ENCODE assay signal across 10 cellular contexts in genomic region chr4:86032476-86033022, GRCh38.
DNase-seq lines count a peak whose midpoint lies in the region; ATAC-seq and TF ChIP-seq lines count a peak whose summit lies in the region.
"Had no signal": no experiment of that assay in that cellular context is flagged by ENCODE, and none has a peak within 500 bp of the region (broad histone marks: within the 10 kb centered on the region; RNA-seq: fewer than 3 reads in every experiment).

No MANE protein-coding gene starts in this region.

- H3K27me3 Mint-ChIP-seq in osteocyte (ENCODE audit: unreplicated experiment), result no peaks in the 10 kb centered on the region

- no peaks in the 10 kb centered on the region for H3K9me3 ChIP-seq in BLaER1 treated with 17β-estradiol and CSF1 and Interleukin-3, amounts not matched to agents 10 nM and 100 nM (replicated peaks in 1 of 11)
- H3K9me3 ChIP-seq in esophagus squamous epithelium, result no peaks in the 10 kb centered on the region

- H4K20me1 ChIP-seq in BLaER1 treated with 17β-estradiol and CSF1 and Interleukin-3, amounts not matched to agents 10 nM and 100 nM, result no peaks in the 10 kb centered on the region

- H3K9me3 Mint-ChIP-seq in osteocyte (ENCODE audit: unreplicated experiment), result no peaks in the 10 kb centered on the region

- no peaks in the 10 kb centered on the region for H3K36me3 ChIP-seq in BLaER1 treated with 17β-estradiol and CSF1 and Interleukin-3, amounts not matched to agents 10 nM and 100 nM
- no peaks in the 10 kb centered on the region for H3K36me3 ChIP-seq in esophagus squamous epithelium

- peak; percentile 40 for DNase-seq in RPMI8226
- DNase-seq in esophagus squamous epithelium (lab: John Stamatoyannopoulos, UW), result no peak
- peak; percentile 84 for DNase-seq in osteocyte (ENCODE audit: extremely low spot score, unreplicated experiment)
- DNase-seq in activated T-cell treated with anti-CD3 and anti-CD28 coated beads, Interleukin-2, amount 50 U/mL, for 48 hours, result no peak
- DNase-seq in NCI-H2196 (lab: John Stamatoyannopoulos, UW; ENCODE audit: unreplicated experiment), result no peak
- DNase-seq: activated CD4-positive, alpha-beta T cell treated with anti-CD3 and anti-CD28 coated beads for 4 hours; NCI-H1436 had no signal

- H3K36me3 Mint-ChIP-seq in osteocyte (ENCODE audit: unreplicated experiment), result peaks cover 6% of the 10 kb centered on the region

- ATAC-seq in GM21526 (IDR thresholded peaks at IDR 0.05; ENCODE audit: low FRiP score, unreplicated experiment) (no peak), GM19467 (IDR thresholded peaks at IDR 0.05; ENCODE audit: unreplicated experiment) (no peak)

- peak overlapping the region in 9 of 11 experiments; percentile 57 to 79 (median 67); a peak in 18 of 22 replicates for H3K27ac ChIP-seq in BLaER1 treated with 17β-estradiol and CSF1 and Interleukin-3, amounts not matched to agents 10 nM and 100 nM
- H3K27ac ChIP-seq in esophagus squamous epithelium, result peak overlapping the region; percentile 56 to 83 (median 70)

- peak overlapping the region in 1 of 10 experiments; percentile 24; a peak in 4 of 20 replicates for H3K4me3 ChIP-seq in BLaER1 treated with 17β-estradiol and CSF1 and Interleukin-3, amounts not matched to agents 10 nM and 100 nM
- peak overlapping the region in 1 of 4 donors; percentile 24 for H3K4me3 ChIP-seq in esophagus squamous epithelium

- no peaks in the 10 kb centered on the region for H3K27me3 ChIP-seq in BLaER1 treated with 17β-estradiol and CSF1 and Interleukin-3, amounts not matched to agents 10 nM and 100 nM
- H3K27me3 ChIP-seq in esophagus squamous epithelium, result no peaks in the 10 kb centered on the region

- no peak for TF ChIP-seq POLR2A in esophagus squamous epithelium (IDR thresholded peaks at IDR 0.05)

- peaks cover 58% of the 10 kb centered on the region for H3K4me1 Mint-ChIP-seq in osteocyte (ENCODE audit: unreplicated experiment)

- peak overlapping the region in 9 of 11 experiments; percentile 2 to 54 (median 45); a peak in 15 of 22 replicates for H3K9ac ChIP-seq in BLaER1 treated with 17β-estradiol and CSF1 and Interleukin-3, amounts not matched to agents 10 nM and 100 nM

- WGBS in esophagus squamous epithelium, 2 donors, result 0 to 8% methylated on average over 3 to 4 of the region's 4 CpGs

- H3K27ac Mint-ChIP-seq in osteocyte (ENCODE audit: unreplicated experiment), result peak overlapping the region; percentile 96

- TF ChIP-seq CTCF in esophagus squamous epithelium (IDR thresholded peaks at IDR 0.05) (no peak), osteocyte (IDR thresholded peaks at IDR 0.05) (no peak)

- no peak overlapping the region for H3K4me3 Mint-ChIP-seq in osteocyte (ENCODE audit: unreplicated experiment)

- H3K4me2 ChIP-seq in BLaER1 treated with 17β-estradiol and CSF1 and Interleukin-3, amounts not matched to agents 10 nM and 100 nM, result peak overlapping the region; percentile 57 to 86 (median 70)

- intact Hi-C loops in esophagus squamous epithelium (cut with DNase I), result no loop called here

- H3K4me1 ChIP-seq in BLaER1 treated with 17β-estradiol and CSF1 and Interleukin-3, amounts not matched to agents 10 nM and 100 nM, result peaks cover 35 to 45% (median 38%) of the 10 kb centered on the region in 10 experiments
- peaks cover 0 to 25% (median 19%) of the 10 kb centered on the region in 3 donors for H3K4me1 ChIP-seq in esophagus squamous epithelium

Comparison
In these comparisons a context has a peak if more than half of its experiments do, and no peak if none do; other contexts are left out.
1. DNase-seq: peak in RPMI8226 (single experiment) and osteocyte (single experiment); none in esophagus squamous epithelium (single experiment), activated T-cell treated with anti-CD3 and anti-CD28 coated beads, Interleukin-2, amount 50 U/mL, for 48 hours (0 of 2) and NCI-H2196 (single experiment).